ENCODE assay signal across 9 cellular contexts in the genomic region with DNA sequence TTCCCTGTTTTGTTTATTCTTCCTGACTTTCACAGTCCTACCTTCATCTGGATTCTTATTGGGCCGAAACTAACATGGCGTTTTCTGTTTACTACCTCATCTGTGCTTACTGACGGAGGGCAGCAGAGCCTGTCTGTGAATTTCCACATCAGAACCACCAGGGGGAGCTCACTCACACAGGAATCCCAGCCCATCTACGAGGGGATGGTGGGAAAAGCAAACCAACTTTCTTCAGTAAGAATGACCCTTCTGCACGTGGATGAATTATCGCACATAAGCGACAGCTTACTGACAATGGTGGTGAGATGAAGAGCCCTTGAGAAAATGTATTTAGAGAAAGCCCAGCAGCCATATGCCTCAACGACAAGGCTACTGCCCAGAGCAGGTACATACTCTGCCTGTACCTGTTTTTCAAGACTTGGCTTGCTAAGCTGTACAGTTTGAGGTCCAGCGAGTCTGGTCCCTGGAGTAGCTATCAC. TPM values are rescaled to one million over a fixed set of nuclear protein-coding genes. Genes with fewer than 3 reads are reported as not detected.
DNase-seq lines count a peak whose midpoint lies in the region; ATAC-seq lines count a peak whose summit lies in the region.
"Had no signal": no experiment of that assay in that cellular context is flagged by ENCODE, and none has a peak within 500 bp of the region (broad histone marks: within the 10 kb centered on the region; RNA-seq: fewer than 3 reads in every experiment).

No MANE protein-coding gene starts in this region.

- H3K27me3 Mint-ChIP-seq in CD8-positive, alpha-beta memory T cell = peaks cover 0 to 2% of the 10 kb centered on the region in 2 donors
- no peaks in the 10 kb centered on the region for H3K27me3 Mint-ChIP-seq in activated naive CD8-positive, alpha-beta T cell treated with anti-CD3 and anti-CD28 coated beads for 36 hours

- H3K9me3 Mint-ChIP-seq in CD8-positive, alpha-beta memory T cell = no peaks in the 10 kb centered on the region
- no peaks in the 10 kb centered on the region for H3K9me3 Mint-ChIP-seq in activated naive CD8-positive, alpha-beta T cell treated with anti-CD3 and anti-CD28 coated beads for 36 hours
- H3K9me3 Mint-ChIP-seq: T-helper 1 cell treated with Interleukin-12 subunit alpha and Interleukin-12 subunit beta and Interleukin-4 antibody, amounts not matched to agents 30 μg/mL and 1 μg/mL, for 36 hours had no signal

- H3K36me3 Mint-ChIP-seq in CD8-positive, alpha-beta memory T cell = peaks cover 4 to 51% (median 15%) of the 10 kb centered on the region in 3 donors
- no peaks in the 10 kb centered on the region for H3K36me3 Mint-ChIP-seq in activated naive CD8-positive, alpha-beta T cell treated with anti-CD3 and anti-CD28 coated beads for 36 hours

- ATAC-seq in GM21723 (IDR thresholded peaks at IDR 0.05; ENCODE audit: unreplicated experiment) = peak; percentile 70
- no peak for ATAC-seq in GM19467 (IDR thresholded peaks at IDR 0.05; ENCODE audit: unreplicated experiment)

- DNase-seq in CD8-positive, alpha-beta memory T cell = peak; percentile 31 to 75 (median 56)
- DNase-seq in NCI-H1048 (lab: John Stamatoyannopoulos, UW) (peak; percentile 39), SKM-1 treated with dmso at 0.1 percent for 144 hours (lab: John Stamatoyannopoulos, UW; ENCODE audit: unreplicated experiment) (peak; percentile 40), head of caudate nucleus (peak; percentile 37 to 87 (median 70)), posterior cingulate gyrus (peak in 9 of 10 donors; percentile 19 to 94 (median 66))
- DNase-seq in activated naive CD8-positive, alpha-beta T cell treated with anti-CD3 and anti-CD28 coated beads for 36 hours = peak; percentile 46

- H3K9me3 ChIP-seq in CD8-positive, alpha-beta memory T cell (ENCODE audit: low read length) = no peaks in the 10 kb centered on the region

- no peak overlapping the region for H3K27ac Mint-ChIP-seq in CD8-positive, alpha-beta memory T cell
- no peak overlapping the region for H3K27ac Mint-ChIP-seq in activated naive CD8-positive, alpha-beta T cell treated with anti-CD3 and anti-CD28 coated beads for 36 hours
- H3K27ac Mint-ChIP-seq: T-helper 1 cell treated with Interleukin-12 subunit alpha and Interleukin-12 subunit beta and Interleukin-4 antibody, amounts not matched to agents 30 μg/mL and 1 μg/mL, for 36 hours had no signal

- H3K4me3 Mint-ChIP-seq in CD8-positive, alpha-beta memory T cell = no peak overlapping the region
- H3K4me3 Mint-ChIP-seq in activated naive CD8-positive, alpha-beta T cell treated with anti-CD3 and anti-CD28 coated beads for 36 hours = no peak overlapping the region
- H3K4me3 Mint-ChIP-seq: T-helper 1 cell treated with Interleukin-12 subunit alpha and Interleukin-12 subunit beta and Interleukin-4 antibody, amounts not matched to agents 30 μg/mL and 1 μg/mL, for 36 hours had no signal

- peaks cover 24% of the 10 kb centered on the region for H3K36me3 ChIP-seq in CD8-positive, alpha-beta memory T cell (ENCODE audit: insufficient read depth, low read length)

- CTCF ChIA-PET in CD8-positive, alpha-beta memory T cell (lab: Charles Lee) = interaction anchor here (0.8 to 3.8 kb wide), 35 partner anchors 9 to 573 kb away, joined by 3 to 25 read pairs (median 4); a partner anchor contains a TSS

- no peaks in the 10 kb centered on the region for H3K4me1 ChIP-seq in CD8-positive, alpha-beta memory T cell (ENCODE audit: insufficient read depth, low read length)

- H3K27me3 ChIP-seq in CD8-positive, alpha-beta memory T cell (ENCODE audit: insufficient read depth, low read length, poor library complexity, severe bottlenecking) = no peaks in the 10 kb centered on the region

- POLR2A ChIA-PET in CD8-positive, alpha-beta memory T cell (lab: Charles Lee) = no interaction called here

- no peak overlapping the region for H3K4me3 ChIP-seq in CD8-positive, alpha-beta memory T cell (ENCODE audit: low read length)

- intact Hi-C loops in head of caudate nucleus (cut with DNase I) = loop anchor here (5.0 kb wide), 1 partner anchor 42 kb away; no protein-coding TSS in a partner anchor
- intact Hi-C loops in posterior cingulate gyrus (cut with DNase I) = loop anchor here (1.0 kb wide), 1 partner anchor 41 kb away; no protein-coding TSS in a partner anchor

- H3K27ac ChIP-seq in CD8-positive, alpha-beta memory T cell (ENCODE audit: low read depth, low read length) = no peak overlapping the region

- H3K4me1 Mint-ChIP-seq in CD8-positive, alpha-beta memory T cell = peaks cover 0 to 1% (median 0%) of the 10 kb centered on the region in 3 donors
- H3K4me1 Mint-ChIP-seq in activated naive CD8-positive, alpha-beta T cell treated with anti-CD3 and anti-CD28 coated beads for 36 hours = no peaks in the 10 kb centered on the region

RNA-seq across cellular contexts. Expression of a gene that starts 42.5 kb away (rescaled TPM):
- total RNA-seq in CD8-positive, alpha-beta memory T cell = 1 to 10 TPM; 2.6 to 3.2 TPM
- polyA plus RNA-seq in CD8-positive, alpha-beta memory T cell = 14.4 TPM
- 1 to 10 TPM; 1.2 to 1.5 TPM for total RNA-seq in activated naive CD8-positive, alpha-beta T cell treated with anti-CD3 and anti-CD28 coated beads for 36 hours

RNA-seq across cellular contexts. Expression of a gene that starts 47.3 kb away (rescaled TPM):
- 10 to 100 TPM; 35.1 to 43.2 TPM for total RNA-seq in CD8-positive, alpha-beta memory T cell
- polyA plus RNA-seq in CD8-positive, alpha-beta memory T cell = 63.4 TPM
- total RNA-seq in activated naive CD8-positive, alpha-beta T cell treated with anti-CD3 and anti-CD28 coated beads for 36 hours = 10 to 100 TPM; 34.8 to 43.5 TPM

RNA-seq across cellular contexts. Expression of a gene that starts 57.9 kb away (rescaled TPM):
- total RNA-seq in CD8-positive, alpha-beta memory T cell = 1 to 10 TPM; 1.1 to 2.0 TPM
- polyA plus RNA-seq in CD8-positive, alpha-beta memory T cell = 0.43 TPM
- total RNA-seq in activated naive CD8-positive, alpha-beta T cell treated with anti-CD3 and anti-CD28 coated beads for 36 hours = under 1 TPM; 0.60 to 0.80 TPM
